ENCODE assay signal across 2 cellular contexts in genomic region chr18:25350561-25351201, GRCh38.
TF ChIP-seq lines count a peak whose summit lies in the region.

No MANE protein-coding gene starts in this region.

TF ChIP-seq in liver, 16 proteins besides CTCF, POLR2A, EP300 and RAD21 (continued from another document):
- TF ChIP-seq ATF3 (IDR thresholded peaks at IDR 0.05), result no peak
- no peak for TF ChIP-seq TAF1 (conservative IDR thresholded peaks at IDR 0.05)
- no peak for TF ChIP-seq ZBTB33 (IDR thresholded peaks at IDR 0.05)
- no peak for TF ChIP-seq JUND (IDR thresholded peaks at IDR 0.05)
- TF ChIP-seq YY1 (IDR thresholded peaks at IDR 0.05), result no peak
- TF ChIP-seq RXRA (IDR thresholded peaks at IDR 0.05), result no peak
- no peak for TF ChIP-seq EGR1 (IDR thresholded peaks at IDR 0.05; ENCODE audit: low read depth in 2 of 2)
- TF ChIP-seq NR2F2 (IDR thresholded peaks at IDR 0.05), result no peak
- no peak for TF ChIP-seq FOXA2 (IDR thresholded peaks at IDR 0.05)
- no peak for TF ChIP-seq HNF4A (conservative IDR thresholded peaks at IDR 0.05)
- TF ChIP-seq MAX (IDR thresholded peaks at IDR 0.05), result no peak
- no peak for TF ChIP-seq HNF4G (IDR thresholded peaks at IDR 0.05)
- TF ChIP-seq REST (IDR thresholded peaks at IDR 0.05), result no peak

TF ChIP-seq in HepG2, 621 proteins besides CTCF, POLR2A, EP300 and RAD21 (continued from another document):
- TF ChIP-seq GFI1 (CRISPR knock-in tag; IDR thresholded peaks at IDR 0.05; ENCODE audit: borderline replicate concordance) (no peak), ZNF570 (CRISPR knock-in tag; IDR thresholded peaks at IDR 0.05; ENCODE audit: borderline replicate concordance) (no peak), RNF219 (CRISPR knock-in tag; IDR thresholded peaks at IDR 0.05) (no peak), ZIK1 (CRISPR knock-in tag; IDR thresholded peaks at IDR 0.05; ENCODE audit: borderline replicate concordance, low read depth) (no peak), GMEB2 (CRISPR knock-in tag; IDR thresholded peaks at IDR 0.05; ENCODE audit: low read depth) (no peak), TAF1 (CRISPR knock-in tag; IDR thresholded peaks at IDR 0.05) (no peak), TBP (CRISPR knock-in tag; IDR thresholded peaks at IDR 0.05) (no peak), SP4 (CRISPR knock-in tag; IDR thresholded peaks at IDR 0.05) (no peak), ARNT (IDR thresholded peaks at IDR 0.05) (no peak), DR1 (CRISPR knock-in tag; IDR thresholded peaks at IDR 0.05) (no peak), ZNF639 (CRISPR knock-in tag; conservative IDR thresholded peaks at IDR 0.05) (no peak), ZNF205 (CRISPR knock-in tag; IDR thresholded peaks at IDR 0.05) (no peak), EZH2 (conservative IDR thresholded peaks at IDR 0.05; ENCODE audit: low read depth, low read length) (no peak), THAP8 (CRISPR knock-in tag; IDR thresholded peaks at IDR 0.05; ENCODE audit: borderline replicate concordance) (no peak), HNRNPL (IDR thresholded peaks at IDR 0.05; ENCODE audit: low read depth, low read length) (no peak), ZMYM3 (CRISPR knock-in tag; IDR thresholded peaks at IDR 0.05) (no peak), HNRNPLL (IDR thresholded peaks at IDR 0.05; ENCODE audit: low read depth, low read length, poor library complexity, severe bottlenecking) (no peak), SKIL (CRISPR knock-in tag; IDR thresholded peaks at IDR 0.05; ENCODE audit: borderline replicate concordance) (no peak)
TF ChIP-seq in HepG2: peak in this region for 0.
